10 cellular contexts compared by ENCODE assay signal in the genomic region with DNA sequence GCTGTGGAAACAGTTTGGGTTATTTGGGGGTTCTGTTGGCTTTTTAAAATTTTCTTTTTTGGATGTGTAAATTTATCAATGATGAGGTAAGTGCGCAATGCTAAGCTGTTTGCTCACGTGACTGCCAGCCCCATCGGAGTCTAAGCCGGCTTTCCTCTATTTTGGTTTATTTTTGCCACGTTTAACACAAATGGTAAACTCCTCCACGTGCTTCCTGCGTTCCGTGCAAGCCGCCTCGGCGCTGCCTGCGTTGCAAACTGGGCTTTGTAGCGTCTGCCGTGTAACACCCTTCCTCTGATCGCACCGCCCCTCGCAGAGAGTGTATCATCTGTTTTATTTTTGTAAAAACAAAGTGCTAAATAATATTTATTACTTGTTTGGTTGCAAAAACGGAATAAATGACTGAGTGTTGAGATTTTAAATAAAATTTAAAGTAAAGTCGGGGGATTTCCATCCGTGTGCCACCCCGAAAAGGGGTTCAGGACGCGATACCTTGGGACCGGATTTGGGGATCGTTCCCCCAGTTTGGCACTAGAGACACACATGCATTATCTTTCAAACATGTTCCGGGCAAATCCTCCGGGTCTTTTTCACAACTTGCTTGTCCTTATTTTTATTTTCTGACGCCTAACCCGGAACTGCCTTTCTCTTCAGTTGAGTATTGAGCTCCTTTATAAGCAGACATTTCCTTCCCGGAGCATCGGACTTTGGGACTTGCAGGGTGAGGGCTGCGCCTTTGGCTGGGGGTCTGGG. TPM values are rescaled to one million over a fixed set of nuclear protein-coding genes. Genes with fewer than 3 reads are reported as not detected.
DNase-seq lines count a peak whose midpoint lies in the region; ATAC-seq lines count a peak whose summit lies in the region.
"Had no signal": no experiment of that assay in that cellular context is flagged by ENCODE, and none has a peak within 500 bp of the region (broad histone marks: within the 10 kb centered on the region; RNA-seq: fewer than 3 reads in every experiment).

No MANE protein-coding gene starts in this region.

- ATAC-seq in activated CD8-positive, alpha-beta T cell treated with anti-CD3 and anti-CD28 coated beads, Interleukin-2, amount 10 ng/mL, durations not matched to agents 7 days and 5 days = no peak
- no peak for ATAC-seq in stimulated activated memory B cell treated with anti-CD40 and anti-IgM and Interleukin-4, amounts not matched to agents 10 μg/mL and 1 μg/mL and 100 μg/mL, for 72 hours
- no peak for ATAC-seq in GM18867 (IDR thresholded peaks at IDR 0.05; ENCODE audit: unreplicated experiment)
- ATAC-seq: GM12878, heart left ventricle had no signal

- H3K4me1 Mint-ChIP-seq in activated CD8-positive, alpha-beta T cell treated with anti-CD3 and anti-CD28 coated beads, Interleukin-2, amount 10 ng/mL, durations not matched to agents 7 days and 5 days (ENCODE audit: low read depth) = peaks cover 24% of the 10 kb centered on the region
- H3K4me1 Mint-ChIP-seq in stimulated activated memory B cell treated with anti-CD40 and anti-IgM and Interleukin-4, amounts not matched to agents 10 μg/mL and 1 μg/mL and 100 μg/mL, for 72 hours = peaks cover 28% of the 10 kb centered on the region

- no peak overlapping the region for H3K9ac ChIP-seq in iPS-18a (ENCODE audit: low read length)

- H3K27me3 ChIP-seq in iPS-18a (ENCODE audit: control insufficient read depth, insufficient read depth, low read length) = peaks cover 100% of the 10 kb centered on the region

- POLR2A ChIA-PET in activated CD8-positive, alpha-beta T cell treated with anti-CD3 and anti-CD28 coated beads, Interleukin-2, amount 10 ng/mL, durations not matched to agents 7 days and 5 days (lab: Charles Lee) = no interaction called here

- H3K4me3 ChIP-seq in iPS-18a (ENCODE audit: low read length) = peak overlapping the region; percentile 14
- H3K4me3 ChIP-seq: GM12878 had no signal

- H3K36me3 Mint-ChIP-seq in activated CD8-positive, alpha-beta T cell treated with anti-CD3 and anti-CD28 coated beads, Interleukin-2, amount 10 ng/mL, durations not matched to agents 7 days and 5 days (ENCODE audit: low read depth) = peaks cover 8% of the 10 kb centered on the region
- no peaks in the 10 kb centered on the region for H3K36me3 Mint-ChIP-seq in stimulated activated memory B cell treated with anti-CD40 and anti-IgM and Interleukin-4, amounts not matched to agents 10 μg/mL and 1 μg/mL and 100 μg/mL, for 72 hours

- H3K27ac ChIP-seq in iPS-18a (ENCODE audit: low read length) = no peak overlapping the region
- H3K27ac ChIP-seq: heart left ventricle had no signal

- no peaks in the 10 kb centered on the region for H3K9me3 ChIP-seq in iPS-18a (ENCODE audit: control insufficient read depth, low read depth, low read length)
- H3K9me3 ChIP-seq: heart left ventricle had no signal

- H3K4me1 ChIP-seq in iPS-18a (ENCODE audit: control insufficient read depth, low read depth, low read length) = peaks cover 16% of the 10 kb centered on the region

- no peaks in the 10 kb centered on the region for H3K9me3 Mint-ChIP-seq in activated CD8-positive, alpha-beta T cell treated with anti-CD3 and anti-CD28 coated beads, Interleukin-2, amount 10 ng/mL, durations not matched to agents 7 days and 5 days (ENCODE audit: insufficient read depth)
- no peaks in the 10 kb centered on the region for H3K9me3 Mint-ChIP-seq in stimulated activated memory B cell treated with anti-CD40 and anti-IgM and Interleukin-4, amounts not matched to agents 10 μg/mL and 1 μg/mL and 100 μg/mL, for 72 hours

- CTCF ChIA-PET in activated CD8-positive, alpha-beta T cell treated with anti-CD3 and anti-CD28 coated beads, Interleukin-2, amount 10 ng/mL, durations not matched to agents 7 days and 5 days (lab: Charles Lee) = no interaction called here

- H3K27ac Mint-ChIP-seq in activated CD8-positive, alpha-beta T cell treated with anti-CD3 and anti-CD28 coated beads, Interleukin-2, amount 10 ng/mL, durations not matched to agents 7 days and 5 days = no peak overlapping the region
- H3K27ac Mint-ChIP-seq in stimulated activated memory B cell treated with anti-CD40 and anti-IgM and Interleukin-4, amounts not matched to agents 10 μg/mL and 1 μg/mL and 100 μg/mL, for 72 hours = no peak overlapping the region

- peaks cover 78% of the 10 kb centered on the region for H3K27me3 Mint-ChIP-seq in activated CD8-positive, alpha-beta T cell treated with anti-CD3 and anti-CD28 coated beads, Interleukin-2, amount 10 ng/mL, durations not matched to agents 7 days and 5 days (ENCODE audit: low read depth)
- peaks cover 87% of the 10 kb centered on the region for H3K27me3 Mint-ChIP-seq in stimulated activated memory B cell treated with anti-CD40 and anti-IgM and Interleukin-4, amounts not matched to agents 10 μg/mL and 1 μg/mL and 100 μg/mL, for 72 hours

- H3K36me3 ChIP-seq in iPS-18a (ENCODE audit: control insufficient read depth, low read depth, low read length) = no peaks in the 10 kb centered on the region
- H3K36me3 ChIP-seq: heart left ventricle had no signal

- DNase-seq in NOMO-1 treated with DMSO at 0.1 percent for 48 hours (lab: John Stamatoyannopoulos, UW; ENCODE audit: unreplicated experiment) (peak; percentile 23), NOMO-1 (lab: John Stamatoyannopoulos, UW; ENCODE audit: unreplicated experiment in 2 of 2) (no peak), GOT3 (lab: John Stamatoyannopoulos, UW) (no peak), HCEC 1CT (no peak)
- peak; percentile 50 for DNase-seq in activated CD8-positive, alpha-beta T cell treated with anti-CD3 and anti-CD28 coated beads, Interleukin-2, amount 10 ng/mL, durations not matched to agents 7 days and 5 days
- DNase-seq: heart left ventricle had no signal

- peak overlapping the region; percentile 15 for H3K4me3 Mint-ChIP-seq in activated CD8-positive, alpha-beta T cell treated with anti-CD3 and anti-CD28 coated beads, Interleukin-2, amount 10 ng/mL, durations not matched to agents 7 days and 5 days
- peak overlapping the region; percentile 10 for H3K4me3 Mint-ChIP-seq in stimulated activated memory B cell treated with anti-CD40 and anti-IgM and Interleukin-4, amounts not matched to agents 10 μg/mL and 1 μg/mL and 100 μg/mL, for 72 hours

RNA-seq across cellular contexts. Expression of gene OLIG2, which starts 3.2 kb away (rescaled TPM):
- total RNA-seq in activated CD8-positive, alpha-beta T cell treated with anti-CD3 and anti-CD28 coated beads, Interleukin-2, amount 10 ng/mL, durations not matched to agents 7 days and 5 days = not detected
- total RNA-seq: GM12878, heart left ventricle had no signal

RNA-seq across cellular contexts. Expression of gene OLIG1, which starts 41.0 kb away (rescaled TPM):
- total RNA-seq in activated CD8-positive, alpha-beta T cell treated with anti-CD3 and anti-CD28 coated beads, Interleukin-2, amount 10 ng/mL, durations not matched to agents 7 days and 5 days = not detected
- total RNA-seq: GM12878 had no signal

Comparison
In these comparisons a context has a peak if more than half of its experiments do, and no peak if none do; other contexts are left out.
1. DNase-seq: peak in NOMO-1 treated with DMSO at 0.1 percent for 48 hours (single experiment) and activated CD8-positive, alpha-beta T cell treated with anti-CD3 and anti-CD28 coated beads, Interleukin-2, amount 10 ng/mL, durations not matched to agents 7 days and 5 days (single experiment); none in NOMO-1 (0 of 2), GOT3 (single experiment) and HCEC 1CT (single experiment).